In the genomic region with DNA sequence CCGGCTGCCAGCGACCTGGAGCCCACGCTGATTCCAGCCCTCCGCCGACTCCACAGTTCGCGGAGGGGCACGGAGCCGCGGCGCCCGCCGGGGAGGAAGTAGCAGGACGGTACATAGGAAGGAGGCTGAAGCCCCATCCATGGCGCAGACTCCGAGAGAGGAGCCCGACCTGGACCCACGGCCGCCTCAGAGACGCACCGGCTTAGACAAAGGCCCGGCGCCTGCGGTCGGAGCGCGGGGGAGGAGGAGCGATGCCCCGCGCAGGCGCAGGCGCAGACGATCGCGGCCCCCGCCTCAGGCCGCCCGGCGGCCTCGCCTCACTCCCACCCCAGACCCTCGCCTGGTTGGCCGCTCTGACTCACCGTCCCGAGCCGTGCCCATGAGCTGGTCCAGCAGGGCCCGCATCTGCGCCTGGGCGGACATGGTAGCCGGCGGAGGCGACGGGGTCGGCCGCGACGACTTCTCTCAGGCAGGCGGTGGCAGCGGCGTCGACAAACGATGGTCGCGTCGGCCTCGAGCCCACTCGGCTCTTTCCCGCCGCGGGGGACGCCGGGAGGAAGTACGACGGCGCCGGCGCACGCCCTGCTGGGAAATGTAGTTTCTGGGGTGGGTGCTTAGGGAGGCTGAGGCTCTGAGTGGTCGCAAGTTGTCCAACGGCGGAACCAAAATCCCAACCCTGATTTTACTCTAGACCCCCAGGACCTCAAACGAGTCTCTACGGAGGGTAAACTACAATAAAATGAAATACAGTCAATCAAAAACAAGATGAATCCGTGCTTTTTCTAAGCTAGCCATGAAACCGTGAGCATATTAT, we compare ENCODE assay signal across 1 cellular context.
TF ChIP-seq lines count a peak whose summit lies in the region.

A gene with protein sequence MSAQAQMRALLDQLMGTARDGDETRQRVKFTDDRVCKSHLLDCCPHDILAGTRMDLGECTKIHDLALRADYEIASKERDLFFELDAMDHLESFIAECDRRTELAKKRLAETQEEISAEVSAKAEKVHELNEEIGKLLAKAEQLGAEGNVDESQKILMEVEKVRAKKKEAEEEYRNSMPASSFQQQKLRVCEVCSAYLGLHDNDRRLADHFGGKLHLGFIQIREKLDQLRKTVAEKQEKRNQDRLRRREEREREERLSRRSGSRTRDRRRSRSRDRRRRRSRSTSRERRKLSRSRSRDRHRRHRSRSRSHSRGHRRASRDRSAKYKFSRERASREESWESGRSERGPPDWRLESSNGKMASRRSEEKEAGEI (minus strand): TSS at position 533 of the 814 bp plus-strand sequence. CDS start 110 bp downstream, at position 423.

TF ChIP-seq in K562, 482 proteins besides CTCF, POLR2A, EP300 and RAD21 (continued from another document and continues in another):
- TF ChIP-seq, protein P1, sequence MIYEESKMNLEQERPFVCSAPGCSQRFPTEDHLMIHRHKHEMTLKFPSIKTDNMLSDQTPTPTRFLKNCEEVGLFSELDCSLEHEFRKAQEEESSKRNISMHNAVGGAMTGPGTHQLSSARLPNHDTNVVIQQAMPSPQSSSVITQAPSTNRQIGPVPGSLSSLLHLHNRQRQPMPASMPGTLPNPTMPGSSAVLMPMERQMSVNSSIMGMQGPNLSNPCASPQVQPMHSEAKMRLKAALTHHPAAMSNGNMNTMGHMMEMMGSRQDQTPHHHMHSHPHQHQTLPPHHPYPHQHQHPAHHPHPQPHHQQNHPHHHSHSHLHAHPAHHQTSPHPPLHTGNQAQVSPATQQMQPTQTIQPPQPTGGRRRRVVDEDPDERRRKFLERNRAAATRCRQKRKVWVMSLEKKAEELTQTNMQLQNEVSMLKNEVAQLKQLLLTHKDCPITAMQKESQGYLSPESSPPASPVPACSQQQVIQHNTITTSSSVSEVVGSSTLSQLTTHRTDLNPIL (CRISPR knock-in tag; IDR thresholded peaks at IDR 0.05), result no peak
- TF ChIP-seq NCOA2 (IDR thresholded peaks at IDR 0.05; ENCODE audit: partially characterized antibody in 2 of 2) (no peak), ETV5 (CRISPR knock-in tag; IDR thresholded peaks at IDR 0.05; ENCODE audit: low read depth) (peak; percentile 88), KLF16 (IDR thresholded peaks at IDR 0.05) (no peak), EWSR1 (IDR thresholded peaks at IDR 0.05; ENCODE audit: borderline replicate concordance, low read depth, partially characterized antibody) (no peak), PYGO2 (tag; IDR thresholded peaks at IDR 0.05) (no peak), ZBTB1 (CRISPR knock-in tag; IDR thresholded peaks at IDR 0.05; ENCODE audit: borderline replicate concordance, low read depth) (no peak), ZNF41 (CRISPR knock-in tag; conservative IDR thresholded peaks at IDR 0.05) (no peak), MBD2 (IDR thresholded peaks at IDR 0.05; ENCODE audit: borderline replicate concordance, low read depth) (peak; percentile 87), ZBTB7A (IDR thresholded peaks at IDR 0.05; ENCODE audit: borderline replicate concordance, control insufficient read depth, low read depth, low read length) (peak; percentile 98), C11orf30 (IDR thresholded peaks at IDR 0.05; ENCODE audit: low read depth) (peak; percentile 71), NEUROD1 (IDR thresholded peaks at IDR 0.05; ENCODE audit: borderline replicate concordance, low read depth, low read length, partially characterized antibody) (peak; percentile 46), ZNF212 (CRISPR knock-in tag; IDR thresholded peaks at IDR 0.05) (0 out of 2 replicates have a peak, but pooled peaks have one; percentile 62), PPARD (CRISPR knock-in tag; IDR thresholded peaks at IDR 0.05) (no peak), PTBP1 (IDR thresholded peaks at IDR 0.05; ENCODE audit: low read depth, low read length) (no peak), SMAD1 (IDR thresholded peaks at IDR 0.05; ENCODE audit: low read depth, low read length, partially characterized antibody) (peak; percentile 43), CCAR2 (IDR thresholded peaks at IDR 0.05; ENCODE audit: low read depth, low read length) (no peak), SMARCA5 (IDR thresholded peaks at IDR 0.05) (no peak), RBM34 (IDR thresholded peaks at IDR 0.05; ENCODE audit: borderline replicate concordance, insufficient read depth, low read length) (no peak), ZNF121 (CRISPR knock-in tag; conservative IDR thresholded peaks at IDR 0.05) (no peak), SIX5 (IDR thresholded peaks at IDR 0.05; ENCODE audit: borderline replicate concordance in 1 of 2, insufficient read depth in 1 of 2, low read depth in 1 of 2, low read length in 2 of 2) (peak; percentile 93), BCL6 (CRISPR knock-in tag; IDR thresholded peaks at IDR 0.05) (no peak), PHB (CRISPR knock-in tag; IDR thresholded peaks at IDR 0.05) (0 out of 2 replicates have a peak, but pooled peaks have one; percentile 39), ZNF507 (tag; conservative IDR thresholded peaks at IDR 0.05) (no peak), DIDO1 (tag; IDR thresholded peaks at IDR 0.05; ENCODE audit: low read depth) (peak; percentile 60; the same call in 1 of the 2 replicates), HMG20B (CRISPR knock-in tag; IDR thresholded peaks at IDR 0.05) (no peak), HNRNPK (IDR thresholded peaks at IDR 0.05; ENCODE audit: low read depth, low read length, poor library complexity, severe bottlenecking) (no peak), SAFB (IDR thresholded peaks at IDR 0.05; ENCODE audit: borderline replicate concordance, low read depth, low read length) (no peak), NFXL1 (CRISPR knock-in tag; IDR thresholded peaks at IDR 0.05) (no peak), CEBPG (CRISPR knock-in tag; IDR thresholded peaks at IDR 0.05) (no peak), CEBPG (tag; conservative IDR thresholded peaks at IDR 0.05 in 1 of 2, IDR thresholded peaks at IDR 0.05 in 1 of 2) (no peak)
- TF ChIP-seq, protein P2, sequence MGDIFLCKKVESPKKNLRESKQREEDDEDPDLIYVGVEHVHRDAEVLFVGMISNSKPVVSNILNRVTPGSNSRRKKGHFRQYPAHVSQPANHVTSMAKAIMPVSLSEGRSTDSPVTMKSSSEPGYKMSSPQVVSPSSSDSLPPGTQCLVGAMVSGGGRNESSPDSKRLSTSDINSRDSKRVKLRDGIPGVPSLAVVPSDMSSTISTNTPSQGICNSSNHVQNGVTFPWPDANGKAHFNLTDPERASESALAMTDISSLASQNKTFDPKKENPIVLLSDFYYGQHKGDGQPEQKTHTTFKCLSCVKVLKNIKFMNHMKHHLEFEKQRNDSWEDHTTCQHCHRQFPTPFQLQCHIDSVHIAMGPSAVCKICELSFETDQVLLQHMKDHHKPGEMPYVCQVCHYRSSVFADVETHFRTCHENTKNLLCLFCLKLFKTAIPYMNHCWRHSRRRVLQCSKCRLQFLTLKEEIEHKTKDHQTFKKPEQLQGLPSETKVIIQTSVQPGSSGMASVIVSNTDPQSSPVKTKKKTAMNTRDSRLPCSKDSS (IDR thresholded peaks at IDR 0.05; ENCODE audit: low read depth, partially characterized antibody), result no peak
- TF ChIP-seq, protein P3, sequence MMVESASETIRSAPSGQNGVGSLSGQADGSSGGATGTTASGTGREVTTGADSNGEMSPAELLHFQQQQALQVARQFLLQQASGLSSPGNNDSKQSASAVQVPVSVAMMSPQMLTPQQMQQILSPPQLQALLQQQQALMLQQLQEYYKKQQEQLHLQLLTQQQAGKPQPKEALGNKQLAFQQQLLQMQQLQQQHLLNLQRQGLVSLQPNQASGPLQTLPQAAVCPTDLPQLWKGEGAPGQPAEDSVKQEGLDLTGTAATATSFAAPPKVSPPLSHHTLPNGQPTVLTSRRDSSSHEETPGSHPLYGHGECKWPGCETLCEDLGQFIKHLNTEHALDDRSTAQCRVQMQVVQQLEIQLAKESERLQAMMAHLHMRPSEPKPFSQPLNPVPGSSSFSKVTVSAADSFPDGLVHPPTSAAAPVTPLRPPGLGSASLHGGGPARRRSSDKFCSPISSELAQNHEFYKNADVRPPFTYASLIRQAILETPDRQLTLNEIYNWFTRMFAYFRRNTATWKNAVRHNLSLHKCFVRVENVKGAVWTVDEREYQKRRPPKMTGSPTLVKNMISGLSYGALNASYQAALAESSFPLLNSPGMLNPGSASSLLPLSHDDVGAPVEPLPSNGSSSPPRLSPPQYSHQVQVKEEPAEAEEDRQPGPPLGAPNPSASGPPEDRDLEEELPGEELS (CRISPR knock-in tag; IDR thresholded peaks at IDR 0.05; ENCODE audit: borderline replicate concordance), result peak; percentile 86; the same call in 1 of the 2 replicates
- TF ChIP-seq, protein P4, sequence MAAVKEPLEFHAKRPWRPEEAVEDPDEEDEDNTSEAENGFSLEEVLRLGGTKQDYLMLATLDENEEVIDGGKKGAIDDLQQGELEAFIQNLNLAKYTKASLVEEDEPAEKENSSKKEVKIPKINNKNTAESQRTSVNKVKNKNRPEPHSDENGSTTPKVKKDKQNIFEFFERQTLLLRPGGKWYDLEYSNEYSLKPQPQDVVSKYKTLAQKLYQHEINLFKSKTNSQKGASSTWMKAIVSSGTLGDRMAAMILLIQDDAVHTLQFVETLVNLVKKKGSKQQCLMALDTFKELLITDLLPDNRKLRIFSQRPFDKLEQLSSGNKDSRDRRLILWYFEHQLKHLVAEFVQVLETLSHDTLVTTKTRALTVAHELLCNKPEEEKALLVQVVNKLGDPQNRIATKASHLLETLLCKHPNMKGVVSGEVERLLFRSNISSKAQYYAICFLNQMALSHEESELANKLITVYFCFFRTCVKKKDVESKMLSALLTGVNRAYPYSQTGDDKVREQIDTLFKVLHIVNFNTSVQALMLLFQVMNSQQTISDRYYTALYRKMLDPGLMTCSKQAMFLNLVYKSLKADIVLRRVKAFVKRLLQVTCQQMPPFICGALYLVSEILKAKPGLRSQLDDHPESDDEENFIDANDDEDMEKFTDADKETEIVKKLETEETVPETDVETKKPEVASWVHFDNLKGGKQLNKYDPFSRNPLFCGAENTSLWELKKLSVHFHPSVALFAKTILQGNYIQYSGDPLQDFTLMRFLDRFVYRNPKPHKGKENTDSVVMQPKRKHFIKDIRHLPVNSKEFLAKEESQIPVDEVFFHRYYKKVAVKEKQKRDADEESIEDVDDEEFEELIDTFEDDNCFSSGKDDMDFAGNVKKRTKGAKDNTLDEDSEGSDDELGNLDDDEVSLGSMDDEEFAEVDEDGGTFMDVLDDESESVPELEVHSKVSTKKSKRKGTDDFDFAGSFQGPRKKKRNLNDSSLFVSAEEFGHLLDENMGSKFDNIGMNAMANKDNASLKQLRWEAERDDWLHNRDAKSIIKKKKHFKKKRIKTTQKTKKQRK (IDR thresholded peaks at IDR 0.05; ENCODE audit: borderline replicate concordance, low read depth, low read length), result no peak
- TF ChIP-seq, protein P5, sequence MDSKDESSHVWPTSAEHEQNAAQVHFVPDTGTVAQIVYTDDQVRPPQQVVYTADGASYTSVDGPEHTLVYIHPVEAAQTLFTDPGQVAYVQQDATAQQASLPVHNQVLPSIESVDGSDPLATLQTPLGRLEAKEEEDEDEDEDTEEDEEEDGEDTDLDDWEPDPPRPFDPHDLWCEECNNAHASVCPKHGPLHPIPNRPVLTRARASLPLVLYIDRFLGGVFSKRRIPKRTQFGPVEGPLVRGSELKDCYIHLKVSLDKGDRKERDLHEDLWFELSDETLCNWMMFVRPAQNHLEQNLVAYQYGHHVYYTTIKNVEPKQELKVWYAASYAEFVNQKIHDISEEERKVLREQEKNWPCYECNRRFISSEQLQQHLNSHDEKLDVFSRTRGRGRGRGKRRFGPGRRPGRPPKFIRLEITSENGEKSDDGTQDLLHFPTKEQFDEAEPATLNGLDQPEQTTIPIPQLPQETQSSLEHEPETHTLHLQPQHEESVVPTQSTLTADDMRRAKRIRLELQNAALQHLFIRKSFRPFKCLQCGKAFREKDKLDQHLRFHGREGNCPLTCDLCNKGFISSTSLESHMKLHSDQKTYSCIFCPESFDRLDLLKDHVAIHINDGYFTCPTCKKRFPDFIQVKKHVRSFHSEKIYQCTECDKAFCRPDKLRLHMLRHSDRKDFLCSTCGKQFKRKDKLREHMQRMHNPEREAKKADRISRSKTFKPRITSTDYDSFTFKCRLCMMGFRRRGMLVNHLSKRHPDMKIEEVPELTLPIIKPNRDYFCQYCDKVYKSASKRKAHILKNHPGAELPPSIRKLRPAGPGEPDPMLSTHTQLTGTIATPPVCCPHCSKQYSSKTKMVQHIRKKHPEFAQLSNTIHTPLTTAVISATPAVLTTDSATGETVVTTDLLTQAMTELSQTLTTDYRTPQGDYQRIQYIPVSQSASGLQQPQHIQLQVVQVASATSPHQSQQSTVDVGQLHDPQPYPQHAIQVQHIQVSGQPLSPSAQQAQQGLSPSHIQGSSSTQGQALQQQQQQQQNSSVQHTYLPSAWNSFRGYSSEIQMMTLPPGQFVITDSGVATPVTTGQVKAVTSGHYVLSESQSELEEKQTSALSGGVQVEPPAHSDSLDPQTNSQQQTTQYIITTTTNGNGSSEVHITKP (IDR thresholded peaks at IDR 0.05; ENCODE audit: partially characterized antibody), result peak; percentile 68
- TF ChIP-seq, protein P6, sequence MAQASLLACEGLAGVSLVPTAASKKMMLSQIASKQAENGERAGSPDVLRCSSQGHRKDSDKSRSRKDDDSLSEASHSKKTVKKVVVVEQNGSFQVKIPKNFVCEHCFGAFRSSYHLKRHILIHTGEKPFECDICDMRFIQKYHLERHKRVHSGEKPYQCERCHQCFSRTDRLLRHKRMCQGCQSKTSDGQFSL (CRISPR knock-in tag; IDR thresholded peaks at IDR 0.05), result no peak
- TF ChIP-seq, protein P6 (tag; IDR thresholded peaks at IDR 0.05), result no peak
- TF ChIP-seq, protein P7, sequence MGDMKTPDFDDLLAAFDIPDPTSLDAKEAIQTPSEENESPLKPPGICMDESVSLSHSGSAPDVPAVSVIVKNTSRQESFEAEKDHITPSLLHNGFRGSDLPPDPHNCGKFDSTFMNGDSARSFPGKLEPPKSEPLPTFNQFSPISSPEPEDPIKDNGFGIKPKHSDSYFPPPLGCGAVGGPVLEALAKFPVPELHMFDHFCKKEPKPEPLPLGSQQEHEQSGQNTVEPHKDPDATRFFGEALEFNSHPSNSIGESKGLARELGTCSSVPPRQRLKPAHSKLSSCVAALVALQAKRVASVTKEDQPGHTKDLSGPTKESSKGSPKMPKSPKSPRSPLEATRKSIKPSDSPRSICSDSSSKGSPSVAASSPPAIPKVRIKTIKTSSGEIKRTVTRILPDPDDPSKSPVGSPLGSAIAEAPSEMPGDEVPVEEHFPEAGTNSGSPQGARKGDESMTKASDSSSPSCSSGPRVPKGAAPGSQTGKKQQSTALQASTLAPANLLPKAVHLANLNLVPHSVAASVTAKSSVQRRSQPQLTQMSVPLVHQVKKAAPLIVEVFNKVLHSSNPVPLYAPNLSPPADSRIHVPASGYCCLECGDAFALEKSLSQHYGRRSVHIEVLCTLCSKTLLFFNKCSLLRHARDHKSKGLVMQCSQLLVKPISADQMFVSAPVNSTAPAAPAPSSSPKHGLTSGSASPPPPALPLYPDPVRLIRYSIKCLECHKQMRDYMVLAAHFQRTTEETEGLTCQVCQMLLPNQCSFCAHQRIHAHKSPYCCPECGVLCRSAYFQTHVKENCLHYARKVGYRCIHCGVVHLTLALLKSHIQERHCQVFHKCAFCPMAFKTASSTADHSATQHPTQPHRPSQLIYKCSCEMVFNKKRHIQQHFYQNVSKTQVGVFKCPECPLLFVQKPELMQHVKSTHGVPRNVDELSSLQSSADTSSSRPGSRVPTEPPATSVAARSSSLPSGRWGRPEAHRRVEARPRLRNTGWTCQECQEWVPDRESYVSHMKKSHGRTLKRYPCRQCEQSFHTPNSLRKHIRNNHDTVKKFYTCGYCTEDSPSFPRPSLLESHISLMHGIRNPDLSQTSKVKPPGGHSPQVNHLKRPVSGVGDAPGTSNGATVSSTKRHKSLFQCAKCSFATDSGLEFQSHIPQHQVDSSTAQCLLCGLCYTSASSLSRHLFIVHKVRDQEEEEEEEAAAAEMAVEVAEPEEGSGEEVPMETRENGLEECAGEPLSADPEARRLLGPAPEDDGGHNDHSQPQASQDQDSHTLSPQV (IDR thresholded peaks at IDR 0.05), result peak; percentile 96
